35 cellular contexts compared by ENCODE assay signal in the genomic region with DNA sequence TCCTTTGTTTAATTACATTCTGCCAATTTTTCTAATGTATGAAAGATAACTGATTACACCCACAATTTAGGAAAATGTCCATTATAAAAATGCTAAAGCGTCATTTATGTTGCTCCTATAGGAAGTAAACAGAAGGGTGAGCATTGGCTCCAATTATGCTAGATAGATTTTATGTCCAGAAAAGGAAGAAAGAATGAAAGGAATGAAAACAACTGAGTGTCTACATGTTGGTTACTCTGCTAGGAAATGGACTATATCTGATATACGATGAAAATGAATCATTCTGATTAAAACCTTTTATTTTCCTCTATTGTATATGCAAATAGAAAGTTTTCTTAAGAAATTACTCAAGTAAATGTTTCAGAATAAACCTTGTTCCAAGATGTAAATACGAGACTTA. TPM values are rescaled to one million over a fixed set of nuclear protein-coding genes. Genes with fewer than 3 reads are reported as not detected.
"Had no signal": no experiment of that assay in that cellular context is flagged by ENCODE, and none has a peak within 500 bp of the region (broad histone marks: within the 10 kb centered on the region; RNA-seq: fewer than 3 reads in every experiment).

No MANE protein-coding gene starts in this region.

- DNase-seq: activated B cell treated with CpG ODN at 0.5 μM for 24 hours; activated CD4-positive, alpha-beta T cell treated with anti-CD3 and anti-CD28 coated beads for 48 hours; activated CD4-positive, alpha-beta T cell treated with anti-CD3 and anti-CD28 coated beads, Interleukin-2, amount 50 U/mL, for 1 hour; activated CD4-positive, alpha-beta T cell treated with anti-CD3 and anti-CD28 coated beads, Interleukin-2, amount 50 U/mL, for 48 hours; activated CD8-positive, alpha-beta memory T cell treated with anti-CD3 and anti-CD28 coated beads for 24 hours; activated CD8-positive, alpha-beta T cell treated with anti-CD3 and anti-CD28 coated beads for 36 hours; activated effector memory CD4-positive, alpha-beta T cell treated with Interleukin-2 at 50 U/mL for 16 hours; activated gamma-delta T cell treated with Interleukin-2 at 50 U/mL for 16 hours; activated naive CD4-positive, alpha-beta T cell treated with anti-CD3 and anti-CD28 coated beads, Interleukin-2, amount 50 U/mL, for 16 hours; activated naive CD4-positive, alpha-beta T cell treated with Interleukin-2 at 50 U/mL for 16 hours; activated T-cell treated with anti-CD3 and anti-CD28 coated beads, Interleukin-2, amount 50 U/mL, for 4 hours; adrenal gland; amygdala; aorta; body of pancreas; caudate nucleus; cortex of kidney; dermis blood vessel endothelial cell; effector CD4-positive, alpha-beta T cell; effector memory CD8-positive, alpha-beta T cell; esophagus squamous epithelium; foreskin melanocyte; head of caudate nucleus; T-helper 1 cell; T-helper 17 cell; T1000; WERI-Rb-1 had no signal

- ATAC-seq: body of pancreas; effector memory CD8-positive, alpha-beta T cell; gastroesophageal sphincter; T-helper 17 cell had no signal

- H3K36me3 ChIP-seq: adrenal gland, esophagus squamous epithelium, gastroesophageal sphincter, WERI-Rb-1 had no signal

- H3K4me1 ChIP-seq: adrenal gland, gastroesophageal sphincter had no signal

- H3K9me3 ChIP-seq: adrenal gland, body of pancreas, esophagus squamous epithelium, gastroesophageal sphincter had no signal

- H3K27me3 ChIP-seq: adrenal gland, body of pancreas, esophagus squamous epithelium, gastroesophageal sphincter had no signal

- H3K4me3 ChIP-seq: adrenal gland, body of pancreas, esophagus squamous epithelium, gastroesophageal sphincter had no signal

- H3K27ac ChIP-seq: adrenal gland, body of pancreas, epithelial cell of prostate, esophagus squamous epithelium, gastroesophageal sphincter, WERI-Rb-1 had no signal

RNA-seq across cellular contexts. Expression of gene ENAM, which starts 1.6 kb away (rescaled TPM):
- total RNA-seq: activated B cell treated with CpG ODN at 0.5 μM for 24 hours; activated CD8-positive, alpha-beta T cell treated with anti-CD3 and anti-CD28 coated beads for 36 hours; activated T-cell treated with anti-CD3 and anti-CD28 coated beads, Interleukin-2, amount 50 U/mL, for 4 hours; activated T-helper 17 cell treated with anti-CD3 and anti-CD28 coated beads, Interleukin-2, amount 50 U/mL, for 72 hours; adrenal gland; chondrocyte; dermis blood vessel endothelial cell; esophagus squamous epithelium; glomerular endothelial cell; T-helper 17 cell had no signal
- polyA plus RNA-seq: aorta, esophagus had no signal

RNA-seq across cellular contexts. Expression of gene JCHAIN, which starts 36.1 kb away (rescaled TPM):
- total RNA-seq: activated CD8-positive, alpha-beta T cell treated with anti-CD3 and anti-CD28 coated beads for 36 hours; activated T-helper 17 cell treated with anti-CD3 and anti-CD28 coated beads, Interleukin-2, amount 50 U/mL, for 72 hours; chondrocyte; dermis blood vessel endothelial cell; glomerular endothelial cell had no signal

RNA-seq across cellular contexts. Expression of gene AMBN, which starts 38.1 kb away (rescaled TPM):
- total RNA-seq: activated B cell treated with CpG ODN at 0.5 μM for 24 hours; activated CD8-positive, alpha-beta T cell treated with anti-CD3 and anti-CD28 coated beads for 36 hours; activated T-cell treated with anti-CD3 and anti-CD28 coated beads, Interleukin-2, amount 50 U/mL, for 4 hours; activated T-helper 17 cell treated with anti-CD3 and anti-CD28 coated beads, Interleukin-2, amount 50 U/mL, for 72 hours; adrenal gland; aorta; body of pancreas; chondrocyte; dermis blood vessel endothelial cell; esophagus squamous epithelium; fibroblast of lung; fibroblast of villous mesenchyme; gastroesophageal sphincter; glomerular endothelial cell; T-helper 17 cell had no signal
- polyA plus RNA-seq: adrenal gland, aorta, esophagus, fibroblast of lung had no signal
